ENCODE assay signal across 27 cellular contexts in genomic region chr12:51472984-51473383, GRCh38.
"Had no signal": no experiment of that assay in that cellular context is flagged by ENCODE, and none has a peak within 500 bp of the region (broad histone marks: within the 10 kb centered on the region; RNA-seq: fewer than 3 reads in every experiment).

No MANE protein-coding gene starts in this region.

- H3K27me3 Mint-ChIP-seq: central memory CD8-positive, alpha-beta T cell; dendritic cell treated with granulocyte-macrophage colony-stimulating factor and Interleukin-4, amounts not matched to agents 40 ng/mL and 50 ng/mL, for 4 days; naive thymus-derived CD4-positive, alpha-beta T cell; type B pancreatic cell had no signal

- ATAC-seq: activated naive CD4-positive, alpha-beta T cell treated with anti-CD3 and anti-CD28 coated beads, Interleukin-2, amount 50 U/mL, for 72 hours; activated T-cell treated with anti-CD3 and anti-CD28 coated beads, Interleukin-2, amount 50 U/mL, for 72 hours; esophagus mucosa; left cardiac atrium; left ventricle myocardium superior; naive thymus-derived CD4-positive, alpha-beta T cell; pancreas; sciatic nerve; stimulated activated naive CD8-positive, alpha-beta T cell treated with anti-CD3 and anti-CD28 coated beads, Interleukin-15, Interleukin-2, amounts not matched to agents 100 U/mL and 50 U/mL, for 24 hours had no signal

- H3K4me3 Mint-ChIP-seq: activated T-cell treated with anti-CD3 and anti-CD28 coated beads, Interleukin-2, amount 50 U/mL, for 72 hours; central memory CD8-positive, alpha-beta T cell; dendritic cell treated with granulocyte-macrophage colony-stimulating factor and Interleukin-4, amounts not matched to agents 40 ng/mL and 50 ng/mL, for 4 days; endodermal cell; mesothelial cell of epicardium; naive thymus-derived CD4-positive, alpha-beta T cell; type B pancreatic cell had no signal

- H3K36me3 Mint-ChIP-seq: activated naive CD4-positive, alpha-beta T cell treated with anti-CD3 and anti-CD28 coated beads, Interleukin-2, amount 50 U/mL, for 72 hours had no signal

- DNase-seq: activated CD4-positive, alpha-beta T cell treated with anti-CD3 and anti-CD28 coated beads for 4 hours; activated CD4-positive, alpha-beta T cell treated with anti-CD3 and anti-CD28 coated beads, Interleukin-2, amount 50 U/mL, for 4 hours; activated naive CD4-positive, alpha-beta T cell; activated T-cell treated with anti-CD3 and anti-CD28 coated beads for 4 hours; activated T-cell treated with anti-CD3 and anti-CD28 coated beads, Interleukin-2, amount 50 U/mL, for 72 hours; endodermal cell; foreskin fibroblast; head of caudate nucleus; hippocampal formation; left cardiac atrium; left ventricle myocardium superior; naive thymus-derived CD4-positive, alpha-beta T cell; pancreas; retina; stimulated activated CD4-positive, alpha-beta T cell treated with anti-CD3 and anti-CD28 coated beads, Interleukin-12 subunit alpha, Interleukin-12 subunit beta, amount 100 ng/mL, for 4 hours; stimulated activated CD4-positive, alpha-beta T cell treated with anti-CD3 and anti-CD28 coated beads, Interleukin-4, amount 100 ng/mL, for 1 hour; stimulated activated naive CD8-positive, alpha-beta T cell treated with anti-CD3 and anti-CD28 coated beads, Interleukin-15, Interleukin-2, amounts not matched to agents 100 U/mL and 50 U/mL, for 24 hours; uterus had no signal

- H3K4me1 Mint-ChIP-seq: central memory CD8-positive, alpha-beta T cell; mesothelial cell of epicardium had no signal

- H3K27ac Mint-ChIP-seq: activated T-cell treated with anti-CD3 and anti-CD28 coated beads, Interleukin-2, amount 50 U/mL, for 72 hours; dendritic cell treated with granulocyte-macrophage colony-stimulating factor and Interleukin-4, amounts not matched to agents 40 ng/mL and 50 ng/mL, for 4 days; endodermal cell; mesothelial cell of epicardium; naive thymus-derived CD4-positive, alpha-beta T cell; type B pancreatic cell had no signal

- H3K9me3 Mint-ChIP-seq: activated T-cell treated with anti-CD3 and anti-CD28 coated beads, Interleukin-2, amount 50 U/mL, for 72 hours; central memory CD8-positive, alpha-beta T cell; dendritic cell treated with granulocyte-macrophage colony-stimulating factor and Interleukin-4, amounts not matched to agents 40 ng/mL and 50 ng/mL, for 4 days; endodermal cell; mesothelial cell of epicardium; naive thymus-derived CD4-positive, alpha-beta T cell; type B pancreatic cell had no signal

- FAIRE-seq: bronchial epithelial cell, keratinocyte, pancreas had no signal
